ENCODE assay signal across 8 cellular contexts in genomic region chr15:37995461-37996347, GRCh38.
DNase-seq lines count a peak whose midpoint lies in the region; ATAC-seq and TF ChIP-seq lines count a peak whose summit lies in the region.

No MANE protein-coding gene starts in this region.

- no peak overlapping the region for H3K27ac Mint-ChIP-seq in activated CD4-positive, alpha-beta T cell treated with anti-CD3 and anti-CD28 coated beads, Interleukin-2, amount 10 ng/mL, durations not matched to agents 24 days and 14 days
- no peak overlapping the region for H3K27ac Mint-ChIP-seq in memory B cell
- no peak overlapping the region for H3K27ac Mint-ChIP-seq in T-helper 17 cell

- H3K36me3 Mint-ChIP-seq in activated CD4-positive, alpha-beta T cell treated with anti-CD3 and anti-CD28 coated beads, Interleukin-2, amount 10 ng/mL, durations not matched to agents 24 days and 14 days (ENCODE audit: low read depth) = no peaks in the 10 kb centered on the region
- no peaks in the 10 kb centered on the region for H3K36me3 Mint-ChIP-seq in memory B cell
- H3K36me3 Mint-ChIP-seq in T-helper 17 cell (ENCODE audit: low read depth) = no peaks in the 10 kb centered on the region

- H3K4me3 Mint-ChIP-seq in activated CD4-positive, alpha-beta T cell treated with anti-CD3 and anti-CD28 coated beads, Interleukin-2, amount 10 ng/mL, durations not matched to agents 24 days and 14 days = no peak overlapping the region
- H3K4me3 Mint-ChIP-seq in memory B cell (no peak overlapping the region), T-helper 17 cell (no peak overlapping the region)

- H3K27me3 Mint-ChIP-seq in activated CD4-positive, alpha-beta T cell treated with anti-CD3 and anti-CD28 coated beads, Interleukin-2, amount 10 ng/mL, durations not matched to agents 24 days and 14 days = peaks cover 4% of the 10 kb centered on the region
- H3K27me3 Mint-ChIP-seq in memory B cell = peaks cover 9% of the 10 kb centered on the region
- peaks cover 28% of the 10 kb centered on the region for H3K27me3 Mint-ChIP-seq in T-helper 17 cell

- peak; percentile 61 for DNase-seq in activated CD4-positive, alpha-beta T cell treated with anti-CD3 and anti-CD28 coated beads, Interleukin-2, amount 10 ng/mL, durations not matched to agents 24 days and 14 days
- DNase-seq in activated CD4-positive, alpha-beta T cell treated with anti-CD3 and anti-CD28 coated beads for 4 hours = no peak
- peak; percentile 33 for DNase-seq in NT2/D1 (ENCODE audit: low read depth, low spot score)
- DNase-seq in dorsolateral prefrontal cortex = peak in 2 of 10 donors; percentile 40 to 58
- peak in 1 of 2 donors; percentile 49 for DNase-seq in memory B cell (ENCODE audit: low spot score in 2 of 2)
- no peak for DNase-seq in NCI-H2029 (lab: John Stamatoyannopoulos, UW)
- no peak for DNase-seq in T-helper 17 cell

- ATAC-seq in HG03039 (IDR thresholded peaks at IDR 0.05; ENCODE audit: unreplicated experiment) (peak; percentile 62), memory B cell (ENCODE audit: low read depth) (peak; percentile 78), T-helper 17 cell (no peak)

- H3K4me3 ChIP-seq in NT2/D1 (ENCODE audit: insufficient read length, low read depth) = no peak overlapping the region
- H3K4me3 ChIP-seq in dorsolateral prefrontal cortex = peak overlapping the region in 50 of 59 donors; percentile 0 to 56 (median 28)

- no peaks in the 10 kb centered on the region for H3K36me3 ChIP-seq in NT2/D1 (ENCODE audit: insufficient read depth, insufficient read length, low read length)

- H3K27me3 ChIP-seq in NT2/D1 (ENCODE audit: insufficient read depth, insufficient read length) = no peaks in the 10 kb centered on the region
- H3K27me3 ChIP-seq in dorsolateral prefrontal cortex = no peaks in the 10 kb centered on the region

- H3K4me1 Mint-ChIP-seq in activated CD4-positive, alpha-beta T cell treated with anti-CD3 and anti-CD28 coated beads, Interleukin-2, amount 10 ng/mL, durations not matched to agents 24 days and 14 days = no peaks in the 10 kb centered on the region
- H3K4me1 Mint-ChIP-seq in memory B cell (no peaks in the 10 kb centered on the region), T-helper 17 cell (no peaks in the 10 kb centered on the region)

- no peaks in the 10 kb centered on the region for H3K9me3 Mint-ChIP-seq in activated CD4-positive, alpha-beta T cell treated with anti-CD3 and anti-CD28 coated beads, Interleukin-2, amount 10 ng/mL, durations not matched to agents 24 days and 14 days
- H3K9me3 Mint-ChIP-seq in memory B cell = peaks cover 4% of the 10 kb centered on the region

- H3K27ac ChIP-seq in dorsolateral prefrontal cortex = peak overlapping the region; percentile 2 to 91 (median 81)

- no peak overlapping the region for H3K9ac ChIP-seq in NT2/D1 (ENCODE audit: insufficient read length, low read depth)

- H3K4me1 ChIP-seq in NT2/D1 (ENCODE audit: insufficient read depth, insufficient read length) = no peaks in the 10 kb centered on the region

- peak; percentile 61 to 98 (median 82) for TF ChIP-seq CTCF in dorsolateral prefrontal cortex (IDR thresholded peaks at IDR 0.05 in 54 of 56, conservative IDR thresholded peaks at IDR 0.05 in 2 of 56; ENCODE audit: low read depth in 1 of 56, partially characterized antibody in 56 of 56)

- intact Hi-C loops in activated CD4-positive, alpha-beta T cell treated with anti-CD3 and anti-CD28 coated beads, Interleukin-2, amount 10 ng/mL, durations not matched to agents 24 days and 14 days (cut with micrococcal nuclease) = loop anchor here (2.0 to 5.0 kb wide), 2 partner anchors 359 to 397 kb away; no protein-coding TSS in a partner anchor
- intact Hi-C loops in dorsolateral prefrontal cortex (cut with DNase I) = loop anchor here (2.0 to 10.0 kb wide), 7 partner anchors 72 to 702 kb away; partner anchors contain the start of gene SPRED1 (in 1 of the 2)

- H3K9me3 ChIP-seq in NT2/D1 (ENCODE audit: insufficient read depth, low read length) = no peaks in the 10 kb centered on the region
- H3K9me3 ChIP-seq in T-helper 17 cell (ENCODE audit: control insufficient read depth, low read length, poor library complexity, severe bottlenecking) = no peaks in the 10 kb centered on the region

Comparison
In these comparisons a context has a peak if more than half of its experiments do, and no peak if none do; other contexts are left out.
1. DNase-seq: peak in activated CD4-positive, alpha-beta T cell treated with anti-CD3 and anti-CD28 coated beads, Interleukin-2, amount 10 ng/mL, durations not matched to agents 24 days and 14 days (single experiment) and NT2/D1 (single experiment); none in activated CD4-positive, alpha-beta T cell treated with anti-CD3 and anti-CD28 coated beads for 4 hours (0 of 2), NCI-H2029 (single experiment) and T-helper 17 cell (0 of 3).